In the genomic region with DNA sequence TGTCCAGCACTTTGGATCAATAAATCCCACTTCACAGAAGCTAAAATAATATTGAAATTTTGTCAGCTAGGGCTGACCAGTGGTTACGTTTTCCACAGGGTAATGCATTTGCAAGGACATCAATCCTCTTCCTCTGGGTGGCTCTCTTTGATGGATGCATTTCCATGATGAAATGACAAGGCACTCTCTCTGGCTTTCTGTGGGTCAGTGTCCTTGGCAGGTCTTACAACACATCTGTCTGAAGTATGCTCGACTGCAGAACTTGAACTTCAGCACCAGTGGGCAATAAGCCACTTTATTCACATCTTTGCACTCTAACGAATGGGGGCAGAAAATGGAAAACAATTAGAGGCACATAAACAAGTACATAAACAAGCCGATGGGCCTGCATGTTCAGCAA, we compare ENCODE assay signal across 2 cellular contexts.
TF ChIP-seq lines count a peak whose summit lies in the region.

No MANE protein-coding gene starts in this region.

TF ChIP-seq in SK-N-SH, 30 proteins besides CTCF, POLR2A, EP300 and RAD21 (continued from another document):
- TF ChIP-seq ZBTB33 (IDR thresholded peaks at IDR 0.05; ENCODE audit: borderline replicate concordance, low read depth) (no peak), GATA2 (CRISPR knock-in tag; IDR thresholded peaks at IDR 0.05) (no peak)

TF ChIP-seq in SK-N-SH treated with all-trans-retinoic acid at 6 μM for 48 hours, 23 proteins besides CTCF, POLR2A, EP300 and RAD21 (continued from another document):
- no peak for TF ChIP-seq PPARA (CRISPR knock-in tag; IDR thresholded peaks at IDR 0.05; ENCODE audit: borderline replicate concordance)
- TF ChIP-seq POU6F1 (CRISPR knock-in tag; IDR thresholded peaks at IDR 0.05; ENCODE audit: borderline replicate concordance, low read depth): no peak
- no peak for TF ChIP-seq ZFP3 (CRISPR knock-in tag; IDR thresholded peaks at IDR 0.05)
- TF ChIP-seq SNAI2 (CRISPR knock-in tag; IDR thresholded peaks at IDR 0.05): no peak
- no peak for TF ChIP-seq ESRRG (CRISPR knock-in tag; IDR thresholded peaks at IDR 0.05)
- TF ChIP-seq CSDC2 (CRISPR knock-in tag; IDR thresholded peaks at IDR 0.05): no peak
- no peak for TF ChIP-seq CREB5 (CRISPR knock-in tag; IDR thresholded peaks at IDR 0.05; ENCODE audit: low read depth)
